ENCODE assay signal across 17 cellular contexts in genomic region chr2:46669016-46669415, GRCh38. TPM values are rescaled to one million over a fixed set of nuclear protein-coding genes. Genes with fewer than 3 reads are reported as not detected.
DNase-seq lines count a peak whose midpoint lies in the region; ATAC-seq and TF ChIP-seq lines count a peak whose summit lies in the region.
"Had no signal": no experiment of that assay in that cellular context is flagged by ENCODE, and none has a peak within 500 bp of the region (broad histone marks: within the 10 kb centered on the region; RNA-seq: fewer than 3 reads in every experiment).

No MANE protein-coding gene starts in this region.

- no peak for TF ChIP-seq CTCF in activated CD8-positive, alpha-beta T cell treated with anti-CD3 and anti-CD28 coated beads for 36 hours (IDR thresholded peaks at IDR 0.05)

- ATAC-seq in activated CD8-positive, alpha-beta T cell treated with anti-CD3 and anti-CD28 coated beads for 36 hours, result no peak
- ATAC-seq: GM23338 had no signal

- no peaks in the 10 kb centered on the region for H3K36me3 ChIP-seq in muscle layer of colon (ENCODE audit: insufficient read depth, low read length)
- H3K36me3 ChIP-seq: BLaER1 had no signal

- no peak overlapping the region for H3K4me3 ChIP-seq in muscle layer of colon (ENCODE audit: low read depth in 1 of 2, low read length in 2 of 2)
- H3K4me3 ChIP-seq: BLaER1, GM23338 had no signal

- H3K4me1 ChIP-seq in muscle layer of colon (ENCODE audit: insufficient read depth, low read length), result peaks cover 53% of the 10 kb centered on the region
- H3K4me1 ChIP-seq: BLaER1 had no signal

- no peak overlapping the region for H3K4me3 Mint-ChIP-seq in activated CD8-positive, alpha-beta T cell treated with anti-CD3 and anti-CD28 coated beads for 36 hours
- H3K4me3 Mint-ChIP-seq: CD14-positive monocyte; CD4-positive, alpha-beta memory T cell; GM23338 had no signal

- no peaks in the 10 kb centered on the region for H3K4me1 Mint-ChIP-seq in activated CD8-positive, alpha-beta T cell treated with anti-CD3 and anti-CD28 coated beads for 36 hours (ENCODE audit: low read depth)
- H3K4me1 Mint-ChIP-seq: CD14-positive monocyte; CD4-positive, alpha-beta memory T cell; IgD-negative memory B cell had no signal

- no peaks in the 10 kb centered on the region for H3K9me3 ChIP-seq in muscle layer of colon (ENCODE audit: low read length)
- H3K9me3 ChIP-seq: BLaER1 had no signal

- H3K9me3 Mint-ChIP-seq in activated CD8-positive, alpha-beta T cell treated with anti-CD3 and anti-CD28 coated beads for 36 hours, result no peaks in the 10 kb centered on the region
- H3K9me3 Mint-ChIP-seq: CD14-positive monocyte; CD4-positive, alpha-beta memory T cell; GM23338; IgD-negative memory B cell had no signal

- no peak overlapping the region for H3K9ac ChIP-seq in muscle layer of colon (ENCODE audit: low read length)
- H3K9ac ChIP-seq: BLaER1 had no signal

- peak; percentile 53 for DNase-seq in NCI-H82 (lab: John Stamatoyannopoulos, UW)
- no peak for DNase-seq in NCI-H82 treated with DMSO at 0.1 percent for 48 hours (lab: John Stamatoyannopoulos, UW; ENCODE audit: unreplicated experiment)
- peak; percentile 50 for DNase-seq in dermis blood vessel endothelial cell
- DNase-seq in medulla oblongata (ENCODE audit: extremely low spot score), result no peak
- DNase-seq in COR-L47 (lab: John Stamatoyannopoulos, UW), result no peak
- no peak for DNase-seq in activated CD8-positive, alpha-beta T cell treated with anti-CD3 and anti-CD28 coated beads for 36 hours
- DNase-seq: 8988T; Calu3; CD4-positive, alpha-beta memory T cell; GDM1; HCEC 1CT had no signal

- POLR2A ChIA-PET in activated CD8-positive, alpha-beta T cell treated with anti-CD3 and anti-CD28 coated beads for 36 hours (lab: Charles Lee), result no interaction called here

- H3K27ac ChIP-seq in muscle layer of colon (ENCODE audit: low read depth, low read length), result peak overlapping the region; percentile 10
- H3K27ac ChIP-seq: BLaER1, HL-60 had no signal

- intact Hi-C loops in activated CD8-positive, alpha-beta T cell treated with anti-CD3 and anti-CD28 coated beads for 36 hours (cut with micrococcal nuclease), result no loop called here

- H3K27ac Mint-ChIP-seq in activated CD8-positive, alpha-beta T cell treated with anti-CD3 and anti-CD28 coated beads for 36 hours, result no peak overlapping the region
- H3K27ac Mint-ChIP-seq: CD4-positive, alpha-beta memory T cell; GM23338; IgD-negative memory B cell had no signal

- H3K27me3 ChIP-seq in muscle layer of colon (ENCODE audit: control insufficient read depth in 1 of 2, insufficient read depth in 2 of 2, low read length in 2 of 2), result no peaks in the 10 kb centered on the region
- H3K27me3 ChIP-seq: BLaER1 had no signal

- peaks cover 10% of the 10 kb centered on the region for H3K27me3 Mint-ChIP-seq in activated CD8-positive, alpha-beta T cell treated with anti-CD3 and anti-CD28 coated beads for 36 hours

- no peaks in the 10 kb centered on the region for H3K36me3 Mint-ChIP-seq in activated CD8-positive, alpha-beta T cell treated with anti-CD3 and anti-CD28 coated beads for 36 hours (ENCODE audit: low read depth)
- H3K36me3 Mint-ChIP-seq: CD14-positive monocyte; CD4-positive, alpha-beta memory T cell; IgD-negative memory B cell had no signal

- CTCF ChIA-PET in activated CD8-positive, alpha-beta T cell treated with anti-CD3 and anti-CD28 coated beads for 36 hours (lab: Charles Lee), result no interaction called here

RNA-seq across cellular contexts. Expression of gene SOCS5, which starts 30.1 kb away (rescaled TPM):
- 27.4 and 29.4 TPM in 2 replicates for total RNA-seq in dermis blood vessel endothelial cell
- 1 to 10 TPM; 5.2 to 5.3 TPM for total RNA-seq in activated CD8-positive, alpha-beta T cell treated with anti-CD3 and anti-CD28 coated beads for 36 hours

RNA-seq across cellular contexts. Expression of gene CRIPT, which starts 52.0 kb away (rescaled TPM):
- 14.3 and 21.8 TPM in 2 replicates for total RNA-seq in dermis blood vessel endothelial cell
- total RNA-seq in activated CD8-positive, alpha-beta T cell treated with anti-CD3 and anti-CD28 coated beads for 36 hours, result 1 to 10 TPM; 8.1 to 8.4 TPM

RNA-seq across cellular contexts. Expression of gene PIGF, which starts 52.2 kb away (rescaled TPM):
- total RNA-seq in dermis blood vessel endothelial cell, result 20.3 and 21.1 TPM in 2 replicates
- 10 to 100 TPM; 27.2 to 27.7 TPM for total RNA-seq in activated CD8-positive, alpha-beta T cell treated with anti-CD3 and anti-CD28 coated beads for 36 hours

Comparison
In these comparisons a context has a peak if more than half of its experiments do, and no peak if none do; other contexts are left out.
1. DNase-seq: peak in NCI-H82 (single experiment) and dermis blood vessel endothelial cell (single experiment); none in NCI-H82 treated with DMSO at 0.1 percent for 48 hours (single experiment), medulla oblongata (single experiment), COR-L47 (single experiment) and activated CD8-positive, alpha-beta T cell treated with anti-CD3 and anti-CD28 coated beads for 36 hours (single experiment).